8 cellular contexts compared by ENCODE assay signal in the genomic region with DNA sequence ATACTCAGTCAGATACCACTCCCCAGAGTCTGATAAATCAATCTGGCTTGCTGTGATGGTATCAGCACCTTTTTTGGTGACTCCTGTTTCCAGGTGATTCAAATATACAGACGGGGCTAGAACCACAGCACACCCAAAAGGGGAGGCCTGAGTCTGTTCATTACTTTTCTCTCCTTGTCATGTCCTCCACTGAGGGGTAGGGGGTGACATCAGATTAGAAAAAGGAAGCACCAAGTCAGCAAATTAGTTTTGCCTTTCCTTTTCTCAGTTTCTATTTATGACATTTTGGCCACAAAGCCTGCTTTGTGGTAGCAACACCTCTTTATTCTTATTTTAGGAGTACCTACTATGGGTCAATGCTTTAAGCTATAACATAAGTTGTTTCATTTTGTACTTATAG.
DNase-seq lines count a peak whose midpoint lies in the region; ATAC-seq and TF ChIP-seq lines count a peak whose summit lies in the region.

No MANE protein-coding gene starts in this region.

- WGBS in heart right ventricle, 2 donors, result 21 to 41% methylated on average over 1 of the region's 1 CpG
- 15 to 24% (median 17%) methylated on average over 1 of the region's 1 CpG for WGBS in psoas muscle, 3 donors

- H3K27me3 ChIP-seq in heart right ventricle (no peaks in the 10 kb centered on the region), psoas muscle (ENCODE audit: insufficient read depth in 3 of 3, low read length in 2 of 3) (no peaks in the 10 kb centered on the region)

- H3K9me3 ChIP-seq in heart right ventricle (no peaks in the 10 kb centered on the region), psoas muscle (no peaks in the 10 kb centered on the region)

- no peak overlapping the region for H3K4me3 ChIP-seq in heart right ventricle
- no peak overlapping the region for H3K4me3 ChIP-seq in psoas muscle

- no peak overlapping the region for H3K4me3 Mint-ChIP-seq in osteocyte (ENCODE audit: unreplicated experiment)

- ATAC-seq in heart right ventricle (no peak), HG02970 (IDR thresholded peaks at IDR 0.05; ENCODE audit: low FRiP score, unreplicated experiment) (peak; percentile 73), psoas muscle (no peak)

- peak in 6 of 9 donors; percentile 11 to 45 (median 35) for TF ChIP-seq CTCF in heart right ventricle (IDR thresholded peaks at IDR 0.05)
- TF ChIP-seq CTCF in osteocyte (IDR thresholded peaks at IDR 0.05), result peak; percentile 41
- TF ChIP-seq CTCF in psoas muscle (IDR thresholded peaks at IDR 0.05), result no peak

- DNase-seq in heart right ventricle (no peak), cardiac septum (ENCODE audit: low spot score) (no peak), RPMI8226 (peak; percentile 72), osteocyte (ENCODE audit: extremely low spot score, unreplicated experiment) (no peak), 8988T (no peak), psoas muscle (no peak), SKM-1 treated with dmso at 0.1 percent for 144 hours (lab: John Stamatoyannopoulos, UW; ENCODE audit: unreplicated experiment) (no peak)

- H3K27ac ChIP-seq in heart right ventricle (no peak overlapping the region), psoas muscle (no peak overlapping the region)

- peaks cover 11% of the 10 kb centered on the region for H3K27me3 Mint-ChIP-seq in osteocyte (ENCODE audit: unreplicated experiment)

- no peaks in the 10 kb centered on the region for H3K9me3 Mint-ChIP-seq in osteocyte (ENCODE audit: unreplicated experiment)

- no peaks in the 10 kb centered on the region for H3K36me3 Mint-ChIP-seq in osteocyte (ENCODE audit: unreplicated experiment)

- H3K36me3 ChIP-seq in heart right ventricle (no peaks in the 10 kb centered on the region), psoas muscle (ENCODE audit: insufficient read depth in 1 of 2, low read depth in 1 of 2) (no peaks in the 10 kb centered on the region)

- H3K4me1 ChIP-seq in heart right ventricle, result no peaks in the 10 kb centered on the region
- H3K4me1 ChIP-seq in psoas muscle, result no peaks in the 10 kb centered on the region

- no peak overlapping the region for H3K27ac Mint-ChIP-seq in osteocyte (ENCODE audit: unreplicated experiment)

- no peaks in the 10 kb centered on the region for H3K4me1 Mint-ChIP-seq in osteocyte (ENCODE audit: unreplicated experiment)

- intact Hi-C loops in heart right ventricle (cut with DNase I) (loop anchor here in 1 of 10 donors (2.0 kb wide), 1 partner anchor 42 kb away; no protein-coding TSS in a partner anchor), cardiac septum (cut with DNase I) (no loop called here), psoas muscle (cut with DNase I) (no loop called here)
